26 cellular contexts compared by ENCODE assay signal in genomic region chr9:132023409-132024180, GRCh38. TPM values are rescaled to one million over a fixed set of nuclear protein-coding genes. Genes with fewer than 3 reads are reported as not detected.
DNase-seq lines count a peak whose midpoint lies in the region; ATAC-seq and TF ChIP-seq lines count a peak whose summit lies in the region.
"Had no signal": no experiment of that assay in that cellular context is flagged by ENCODE, and none has a peak within 500 bp of the region (broad histone marks: within the 10 kb centered on the region; RNA-seq: fewer than 3 reads in every experiment).

No MANE protein-coding gene starts in this region.

- no peaks in the 10 kb centered on the region for H3K36me3 ChIP-seq in BE2C
- H3K36me3 ChIP-seq: colonic mucosa, gastroesophageal sphincter, neural progenitor cell, right lobe of liver, uterus had no signal

- TF ChIP-seq CTCF in BE2C (IDR thresholded peaks at IDR 0.05; ENCODE audit: low read depth, low read length): no peak

- H3K9me3 ChIP-seq in BE2C: no peaks in the 10 kb centered on the region; the same call in 1 of the 2 replicates
- H3K9me3 ChIP-seq: colonic mucosa, gastroesophageal sphincter, right lobe of liver, testis, uterus had no signal

- peaks cover 61% of the 10 kb centered on the region for H3K4me1 ChIP-seq in BE2C
- H3K4me1 ChIP-seq: colonic mucosa, uterus had no signal

- no peak for ATAC-seq in HG03521 (IDR thresholded peaks at IDR 0.05; ENCODE audit: unreplicated experiment)
- ATAC-seq: esophagus mucosa, gastroesophageal sphincter, right lobe of liver had no signal

- in situ Hi-C loops in G401 (cut with HindIII; ENCODE audit: low sequenced_read_pairs): no loop called here

- H3K4me3 ChIP-seq in BE2C (ENCODE audit: low read depth, low read length): no peak overlapping the region
- H3K4me3 ChIP-seq: BLaER1 treated with 17β-estradiol and CSF1 and Interleukin-3, amounts not matched to agents 10 nM and 100 nM; colonic mucosa; gastroesophageal sphincter; neural progenitor cell; right lobe of liver; testis; uterus had no signal

- DNase-seq in BE2C (peak; percentile 63), G401 (ENCODE audit: low spot score) (peak; percentile 71), NCI-H2171 (lab: John Stamatoyannopoulos, UW) (peak; percentile 74), cerebellum (ENCODE audit: low spot score) (peak; percentile 63), NCI-H146 treated with DMSO at 0.1 percent for 48 hours (lab: John Stamatoyannopoulos, UW; ENCODE audit: unreplicated experiment) (no peak), MV-4-11 (lab: John Stamatoyannopoulos, UW) (no peak)
- no peak for DNase-seq in stimulated activated naive CD4-positive, alpha-beta T cell (lab: John Stamatoyannopoulos, UW)
- DNase-seq: activated CD4-positive, alpha-beta T cell treated with anti-CD3 and anti-CD28 coated beads, Interleukin-2, amount 10 ng/mL, durations not matched to agents 24 days and 14 days; activated naive CD4-positive, alpha-beta T cell; activated T-cell treated with anti-CD3 and anti-CD28 coated beads, Interleukin-2, amount 50 U/mL, for 48 hours; Calu3; colonic mucosa; H9; NCI-H1417; NCI-H526; posterior cingulate gyrus; right lobe of liver; stimulated activated CD4-positive, alpha-beta T cell treated with anti-CD3 and anti-CD28 coated beads, Interleukin-4, amount 100 ng/mL, for 4 hours; stimulated activated naive CD4-positive, alpha-beta T cell treated with Interleukin-2 at 50 U/mL for 16 hours; testis; uterus had no signal

- H3K27me3 ChIP-seq in BE2C: no peaks in the 10 kb centered on the region
- H3K27me3 ChIP-seq: BLaER1 treated with 17β-estradiol and CSF1 and Interleukin-3, amounts not matched to agents 10 nM and 100 nM; colonic mucosa; gastroesophageal sphincter; neural progenitor cell; right lobe of liver; testis; uterus had no signal

RNA-seq across cellular contexts. Expression of gene MED27, which starts 56.1 kb away (rescaled TPM):
- 73.5 TPM for polyA plus RNA-seq in BE2C (2012; ENCODE audit: insufficient read depth, insufficient read length, low read depth)
- 27.8 and 46.7 TPM in 2 replicates for total RNA-seq in G401 (2014; rRNA removed; shearing (Covaris generic))
- 14.7 TPM for total RNA-seq in cerebellum

Comparison
In these comparisons a context has a peak if more than half of its experiments do, and no peak if none do; other contexts are left out.
1. DNase-seq: peak in BE2C (single experiment), G401 (single experiment), NCI-H2171 (single experiment) and cerebellum (single experiment); none in NCI-H146 treated with DMSO at 0.1 percent for 48 hours (single experiment), stimulated activated naive CD4-positive, alpha-beta T cell (0 of 6) and MV-4-11 (single experiment).